20 cellular contexts compared by ENCODE assay signal in genomic region chr11:27977031-27977430, GRCh38.
A peak's percentile ranks its signal among the peaks of the same experiment; 100 is the strongest.
DNase-seq lines count a peak whose midpoint lies in the region; ATAC-seq and TF ChIP-seq lines count a peak whose summit lies in the region.
"Had no signal": no experiment of that assay in that cellular context is flagged by ENCODE, and none has a peak within 500 bp of the region (broad histone marks: within the 10 kb centered on the region; RNA-seq: fewer than 3 reads in every experiment).

No MANE protein-coding gene starts in this region.

- POLR2A ChIA-PET in Panc1 (lab: Charles Lee), result no interaction called here

- no peak overlapping the region for H3K27ac ChIP-seq in Panc1 (ENCODE audit: low read length)
- H3K27ac ChIP-seq: ovary, upper lobe of left lung had no signal

- DNase-seq in GM03348 (ENCODE audit: low spot score) (peak; percentile 19), Panc1 (ENCODE audit: low read depth, low spot score) (peak; percentile 13), epithelial cell of esophagus (ENCODE audit: low read depth) (peak; percentile 63), renal cortical epithelial cell (ENCODE audit: low read depth) (peak; percentile 86), NCI-H2227 treated with DMSO at 0.1 percent for 48 hours (lab: John Stamatoyannopoulos, UW) (no peak), NCI-H2227 (lab: John Stamatoyannopoulos, UW; ENCODE audit: unreplicated experiment) (no peak), HUDEP-2 (lab: John Stamatoyannopoulos, UW; ENCODE audit: unreplicated experiment in 76 of 76) (no peak)
- DNase-seq: activated CD4-positive, alpha-beta T cell treated with anti-CD3 and anti-CD28 coated beads, Interleukin-2, amount 10 ng/mL, durations not matched to agents 7 days and 5 days; activated effector memory CD4-positive, alpha-beta T cell treated with Interleukin-2 at 50 U/mL for 16 hours; central memory CD4-positive, alpha-beta T cell; Kasumi-1; NCI-H1105; NCI-H2081; ovary; Right ventricle myocardium superior; stimulated activated CD4-positive, alpha-beta T cell treated with anti-CD3 and anti-CD28 coated beads, Interleukin-1b, Interleukin-23, amount 100 ng/mL, for 48 hours; stimulated activated naive CD8-positive, alpha-beta T cell treated with anti-CD3 and anti-CD28 coated beads, Interleukin-15, amount 100 ng/mL, for 72 hours; upper lobe of left lung had no signal

- no peak for ATAC-seq in Panc1
- no peak for ATAC-seq in GM21423 (IDR thresholded peaks at IDR 0.05; ENCODE audit: unreplicated experiment)
- ATAC-seq: esophagus mucosa; stimulated activated naive CD8-positive, alpha-beta T cell treated with anti-CD3 and anti-CD28 coated beads, Interleukin-15, amount 100 ng/mL, for 72 hours had no signal

- H3K36me3 ChIP-seq in Panc1 (ENCODE audit: control insufficient read depth, insufficient read depth, low read length), result no peaks in the 10 kb centered on the region
- H3K36me3 ChIP-seq: ovary, upper lobe of left lung had no signal

- no peaks in the 10 kb centered on the region for H3K4me1 ChIP-seq in Panc1 (ENCODE audit: control insufficient read depth, insufficient read depth, low read length)
- H3K4me1 ChIP-seq: upper lobe of left lung had no signal

- CTCF ChIA-PET in Panc1 (lab: Charles Lee), result no interaction called here

- TF ChIP-seq CTCF in Panc1 (IDR thresholded peaks at IDR 0.05) (no peak), epithelial cell of esophagus (IDR thresholded peaks at IDR 0.05; ENCODE audit: insufficient read depth, low read depth, low read length, missing control alignments) (no peak)

- in situ Hi-C loops in Panc1 (cut with HindIII; ENCODE audit: low pct_unique_long_range_greater_than_20kb, low sequenced_read_pairs), result no loop called here

- BruUV-seq in Panc1 (replicated peaks; lab: Mats Ljungman, UMichigan), result no TSS peak

- no peaks in the 10 kb centered on the region for H3K9me3 ChIP-seq in Panc1 (ENCODE audit: control insufficient read depth, insufficient read depth, low read depth, low read length)
- H3K9me3 ChIP-seq: ovary, upper lobe of left lung had no signal

- intact Hi-C loops in Panc1 (cut with micrococcal nuclease; ENCODE audit: unreplicated experiment), result no loop called here

- H3K4me3 ChIP-seq in Panc1 (ENCODE audit: low read depth in 2 of 2, low read length in 2 of 2), result no peak overlapping the region
- H3K4me3 ChIP-seq in epithelial cell of esophagus (ENCODE audit: low read length), result no peak overlapping the region
- H3K4me3 ChIP-seq: ovary, upper lobe of left lung had no signal

- H3K27me3 ChIP-seq in Panc1 (ENCODE audit: control insufficient read depth, insufficient read depth, low read length), result no peaks in the 10 kb centered on the region
- H3K27me3 ChIP-seq: ovary, upper lobe of left lung had no signal

Comparison
In these comparisons a context has a peak if more than half of its experiments do, and no peak if none do; other contexts are left out.
1. DNase-seq: peak in GM03348 (single experiment), Panc1 (single experiment), epithelial cell of esophagus (single experiment) and renal cortical epithelial cell (single experiment); none in NCI-H2227 treated with DMSO at 0.1 percent for 48 hours (single experiment), NCI-H2227 (single experiment) and HUDEP-2 (0 of 76).